Comparison of ENCODE assay signal across 21 cellular contexts in genomic region chr1:167695756-167696561, GRCh38. TPM values are rescaled to one million over a fixed set of nuclear protein-coding genes. Genes with fewer than 3 reads are reported as not detected.
A peak's percentile ranks its signal among the peaks of the same experiment; 100 is the strongest.
DNase-seq lines count a peak whose midpoint lies in the region; ATAC-seq and TF ChIP-seq lines count a peak whose summit lies in the region.
"Had no signal": no experiment of that assay in that cellular context is flagged by ENCODE, and none has a peak within 500 bp of the region (broad histone marks: within the 10 kb centered on the region; RNA-seq: fewer than 3 reads in every experiment).

No MANE protein-coding gene starts in this region.

- ATAC-seq in gastrocnemius medialis (peak; percentile 53 to 63), GM21529 (IDR thresholded peaks at IDR 0.05; ENCODE audit: unreplicated experiment) (no peak), GM19397 (IDR thresholded peaks at IDR 0.05; ENCODE audit: unreplicated experiment) (no peak)
- ATAC-seq: HCT116, Right ventricle myocardium inferior, SK-N-SH treated with all-trans-retinoic acid at 6 μM for 48 hours had no signal

- intact Hi-C loops in CD14-positive monocyte (cut with micrococcal nuclease) (loop anchor here in 1 of 2 donors (10.0 kb wide), 1 partner anchor 631 kb away; no protein-coding TSS in a partner anchor), gastrocnemius medialis (cut with DNase I; ENCODE audit: low total_unique reads) (loop anchor here (2.0 kb wide), 1 partner anchor 19 kb away; no protein-coding TSS in a partner anchor), stomach (cut with DNase I; ENCODE audit: low total_unique reads) (no loop called here)

- TF ChIP-seq POLR2A in gastrocnemius medialis (IDR thresholded peaks at IDR 0.05) (no peak), stomach (IDR thresholded peaks at IDR 0.05) (no peak)

- no peaks in the 10 kb centered on the region for H3K9me3 Mint-ChIP-seq in CD14-positive monocyte
- no peaks in the 10 kb centered on the region for H3K9me3 Mint-ChIP-seq in immature natural killer cell

- WGBS in stomach, 5 donors: 85 to 92% (median 91%) methylated on average over 7 of the region's 7 CpGs

- TF ChIP-seq CTCF in CD14-positive monocyte (IDR thresholded peaks at IDR 0.05): no peak
- no peak for TF ChIP-seq CTCF in gastrocnemius medialis (IDR thresholded peaks at IDR 0.05 in 4 of 5, conservative IDR thresholded peaks at IDR 0.05 in 1 of 5)
- no peak for TF ChIP-seq CTCF in stomach (IDR thresholded peaks at IDR 0.05)

- no peak for DNase-seq in CD14-positive monocyte (ENCODE audit: low spot score)
- peak; percentile 63 for DNase-seq in ELF-1 (ENCODE audit: low read depth, low spot score)
- no peak for DNase-seq in immature natural killer cell
- peak; percentile 70 to 87 for DNase-seq in gastrocnemius medialis
- DNase-seq in stomach: no peak
- DNase-seq: BE2C, DMS153, DND-41, NCI-H1092, NCI-H1417 treated with DMSO at 0.1 percent for 48 hours, NCI-H1694 treated with DMSO at 0.1 percent for 48 hours, NCI-H2081, NCI-H2227 treated with DMSO at 0.1 percent for 48 hours, NCI-H526 treated with DMSO at 0.1 percent for 48 hours, PC-9, SJCRH30 had no signal

- H3K4me3 Mint-ChIP-seq in CD14-positive monocyte (no peak overlapping the region), immature natural killer cell (no peak overlapping the region)

- TF ChIP-seq EP300 in stomach (IDR thresholded peaks at IDR 0.05): no peak

- H3K27me3 Mint-ChIP-seq in CD14-positive monocyte (ENCODE audit: low read depth in 3 of 3): no peaks in the 10 kb centered on the region
- peaks cover 0 to 2% (median 2%) of the 10 kb centered on the region in 3 donors for H3K27me3 Mint-ChIP-seq in immature natural killer cell (ENCODE audit: low read depth in 3 of 3)

- H3K36me3 ChIP-seq in gastrocnemius medialis: peaks cover 0 to 11% of the 10 kb centered on the region in 2 donors
- peaks cover 14 to 96% (median 79%) of the 10 kb centered on the region in 4 donors for H3K36me3 ChIP-seq in stomach
- H3K36me3 ChIP-seq: BE2C, SJCRH30 had no signal

- H3K4me1 ChIP-seq in gastrocnemius medialis: peaks cover 30 to 65% of the 10 kb centered on the region in 2 donors
- H3K4me1 ChIP-seq in stomach: peaks cover 11 to 18% (median 15%) of the 10 kb centered on the region in 4 donors
- H3K4me1 ChIP-seq: BE2C, SJCRH30 had no signal

- peak overlapping the region in 5 of 7 donors; percentile 14 to 82 (median 60) for H3K27ac Mint-ChIP-seq in CD14-positive monocyte
- peak overlapping the region in 4 of 6 donors; percentile 35 to 49 (median 40) for H3K27ac Mint-ChIP-seq in immature natural killer cell

- H3K9me3 ChIP-seq in gastrocnemius medialis (no peaks in the 10 kb centered on the region), stomach (no peaks in the 10 kb centered on the region)
- H3K9me3 ChIP-seq: BE2C, SJCRH30 had no signal

- no peak overlapping the region for H3K4me3 ChIP-seq in gastrocnemius medialis
- no peak overlapping the region for H3K4me3 ChIP-seq in stomach
- H3K4me3 ChIP-seq: PC-9, SJCRH30 had no signal

- in situ Hi-C loops in gastrocnemius medialis (cut with MboI; ENCODE audit: low sequenced_read_pairs in 4 of 4): loop anchor here in 1 of 4 donors (25.0 kb wide), 1 partner anchor 634 kb away; no protein-coding TSS in a partner anchor

- H3K27ac ChIP-seq in gastrocnemius medialis (peak overlapping the region; percentile 83 to 89 (median 86)), stomach (no peak overlapping the region)
- H3K27ac ChIP-seq: PC-9, SJCRH30 had no signal

- H3K36me3 Mint-ChIP-seq in CD14-positive monocyte (peaks cover 92 to 100% of the 10 kb centered on the region in 2 donors), immature natural killer cell (peaks cover 29 to 66% (median 54%) of the 10 kb centered on the region in 3 donors)

- H3K4me1 Mint-ChIP-seq in CD14-positive monocyte (peaks cover 27% of the 10 kb centered on the region), immature natural killer cell (peaks cover 9 to 24% of the 10 kb centered on the region in 2 donors)

- H3K27me3 ChIP-seq in gastrocnemius medialis (no peaks in the 10 kb centered on the region), stomach (no peaks in the 10 kb centered on the region)
- H3K27me3 ChIP-seq: BE2C, SJCRH30 had no signal

RNA-seq across cellular contexts. Expression of gene MPZL1, which starts 25.8 kb away (rescaled TPM):
- 10 to 100 TPM; 61.8 to 63.6 TPM for polyA plus RNA-seq in CD14-positive monocyte
- polyA plus RNA-seq in immature natural killer cell: 10 to 100 TPM in 2 of 3 donors, 1 to 10 TPM in 1; 6.8 to 14.3 (median 12.1) TPM
- total RNA-seq in gastrocnemius medialis: 10 to 100 TPM in 3 of 4 donors, 1 to 10 TPM in 1; 9.2 to 15.7 (median 11.7) TPM
- total RNA-seq in stomach: 100 to 1,000 TPM in 1 of 5 donors, 10 to 100 TPM in 4; 29.9 to 115 (median 51.9) TPM
- polyA plus RNA-seq in stomach: 10 to 100 TPM in 2 of 3 donors, 1 to 10 TPM in 1; 7.2 to 25.0 (median 15.7) TPM

Comparison
In these comparisons a context has a peak if more than half of its experiments do, and no peak if none do; other contexts are left out.
1. DNase-seq: peak in ELF-1 (single experiment) and gastrocnemius medialis (2 of 2); none in CD14-positive monocyte (single experiment), immature natural killer cell (0 of 3) and stomach (single experiment).
2. ATAC-seq: peak in gastrocnemius medialis (2 of 2); none in GM21529 (single experiment) and GM19397 (single experiment).
3. H3K27ac ChIP-seq: peak in gastrocnemius medialis (4 of 4); none in stomach (0 of 5).